Comparison of ENCODE assay signal across 18 cellular contexts in genomic region chr20:4060856-4061440, GRCh38. TPM values are rescaled to one million over a fixed set of nuclear protein-coding genes. Genes with fewer than 3 reads are reported as not detected.
DNase-seq lines count a peak whose midpoint lies in the region; ATAC-seq and TF ChIP-seq lines count a peak whose summit lies in the region.
"Had no signal": no experiment of that assay in that cellular context is flagged by ENCODE, and none has a peak within 500 bp of the region (broad histone marks: within the 10 kb centered on the region; RNA-seq: fewer than 3 reads in every experiment).

No MANE protein-coding gene starts in this region.

- no peak overlapping the region for H3K4me3 Mint-ChIP-seq in mesothelial cell of epicardium
- H3K4me3 Mint-ChIP-seq: activated naive CD8-positive, alpha-beta T cell; immature natural killer cell; natural killer cell treated with Interleukin-12 subunit alpha and Interleukin-12 subunit beta and Interleukin-15 and Interleukin-18, amount 100 ng/mL, for 72 hours; stimulated activated naive CD8-positive, alpha-beta T cell treated with anti-CD3 and anti-CD28 coated beads, Interleukin-15, Interleukin-2, amounts not matched to agents 100 ng/mL and 50 ng/mL, for 24 hours had no signal

- no peaks in the 10 kb centered on the region for H3K9me3 Mint-ChIP-seq in mesothelial cell of epicardium
- H3K9me3 Mint-ChIP-seq: immature natural killer cell; natural killer cell treated with Interleukin-12 subunit alpha and Interleukin-12 subunit beta and Interleukin-15 and Interleukin-18, amount 100 ng/mL, for 72 hours; stimulated activated naive CD8-positive, alpha-beta T cell treated with anti-CD3 and anti-CD28 coated beads, Interleukin-15, Interleukin-2, amounts not matched to agents 100 ng/mL and 50 ng/mL, for 24 hours had no signal

- no peak overlapping the region for H4K91ac ChIP-seq in trophoblast cell (ENCODE audit: low read depth, low read length)

- no peak for TF ChIP-seq POLR2A in NB4 (IDR thresholded peaks at IDR 0.05; ENCODE audit: extremely low read depth, insufficient read length)

- peak; percentile 79 to 87 for DNase-seq in AML-193 (lab: John Stamatoyannopoulos, UW)
- DNase-seq in NB4 (ENCODE audit: low read depth) = peak; percentile 68
- DNase-seq in mesothelial cell of epicardium (ENCODE audit: low spot score in 2 of 2, unreplicated experiment in 2 of 2) = no peak
- no peak for DNase-seq in activated CD8-positive, alpha-beta memory T cell treated with anti-CD3 and anti-CD28 coated beads, Interleukin-2, amount 50 U/mL, for 48 hours
- DNase-seq in COLO829 (ENCODE audit: low spot score) = no peak
- DNase-seq in NCI-H1105 treated with DMSO at 0.1 percent for 48 hours (lab: John Stamatoyannopoulos, UW) = no peak
- no peak for DNase-seq in trophoblast cell
- DNase-seq: esophagus squamous epithelium, immature natural killer cell, IMR-90, NCI-H1092, NCI-H2107, NCI-H524 treated with DMSO at 0.1 percent for 48 hours had no signal

- H3K4me1 Mint-ChIP-seq in mesothelial cell of epicardium = peaks cover 49% of the 10 kb centered on the region
- H3K4me1 Mint-ChIP-seq: immature natural killer cell had no signal

- H3K4ac ChIP-seq in trophoblast cell (ENCODE audit: low read depth, low read length) = no peak overlapping the region

- no peak overlapping the region for H4K8ac ChIP-seq in trophoblast cell (ENCODE audit: low read depth, low read length)

- no peaks in the 10 kb centered on the region for H3K36me3 Mint-ChIP-seq in mesothelial cell of epicardium
- H3K36me3 Mint-ChIP-seq: immature natural killer cell; natural killer cell treated with Interleukin-12 subunit alpha and Interleukin-12 subunit beta and Interleukin-15 and Interleukin-18, amount 100 ng/mL, for 72 hours had no signal

- H3K4me1 ChIP-seq in trophoblast cell (ENCODE audit: control insufficient read depth in 1 of 2, insufficient read depth in 2 of 2, low read length in 2 of 2) = peaks cover 11 to 13% of the 10 kb centered on the region in 2 experiments

- WGBS in trophoblast cell (ENCODE audit: extremely low coverage, insufficient coverage, insufficient read length) = no CpG with 5 or more reads among the region's 4 CpGs

- no peak overlapping the region for H2BK5ac ChIP-seq in trophoblast cell (ENCODE audit: low read depth, low read length, poor library complexity)

- H3K14ac ChIP-seq in trophoblast cell (ENCODE audit: low read length) = no peak overlapping the region

- no peaks in the 10 kb centered on the region for H3K79me2 ChIP-seq in trophoblast cell (ENCODE audit: control insufficient read depth, insufficient read depth, low read length, poor library complexity)

- H3K79me1 ChIP-seq in trophoblast cell (ENCODE audit: low read length) = no peaks in the 10 kb centered on the region

- H3K4me2 ChIP-seq in trophoblast cell (ENCODE audit: low read length) = no peak overlapping the region

- no peak overlapping the region for H3K23ac ChIP-seq in trophoblast cell (ENCODE audit: low read length)

- H3K36me3 ChIP-seq in trophoblast cell (ENCODE audit: control insufficient read depth in 1 of 2, insufficient read depth in 2 of 2, low read length in 2 of 2) = no peaks in the 10 kb centered on the region
- H3K36me3 ChIP-seq: esophagus squamous epithelium had no signal

- peak; percentile 19 for ATAC-seq in GM19395 (IDR thresholded peaks at IDR 0.05; ENCODE audit: unreplicated experiment)

- no peak overlapping the region for H3K18ac ChIP-seq in trophoblast cell (ENCODE audit: low read length)

- H3K9me3 ChIP-seq in trophoblast cell (ENCODE audit: insufficient read depth, low read depth, low read length) = no peaks in the 10 kb centered on the region
- H3K9me3 ChIP-seq: esophagus squamous epithelium had no signal

- H3K4me3 ChIP-seq in NB4 (ENCODE audit: low read depth, low read length) (peak overlapping the region; percentile 7), trophoblast cell (ENCODE audit: low read depth, low read length) (no peak overlapping the region)
- H3K4me3 ChIP-seq: esophagus squamous epithelium, lung had no signal

- H2AK5ac ChIP-seq in trophoblast cell (ENCODE audit: low read length) = no peak overlapping the region

- peak overlapping the region; percentile 14 for H3K27ac Mint-ChIP-seq in mesothelial cell of epicardium
- H3K27ac Mint-ChIP-seq: activated naive CD8-positive, alpha-beta T cell; natural killer cell treated with Interleukin-12 subunit alpha and Interleukin-12 subunit beta and Interleukin-15 and Interleukin-18, amount 100 ng/mL, for 72 hours; stimulated activated naive CD8-positive, alpha-beta T cell treated with anti-CD3 and anti-CD28 coated beads, Interleukin-15, Interleukin-2, amounts not matched to agents 100 ng/mL and 50 ng/mL, for 24 hours had no signal

- TF ChIP-seq CTCF in NB4 (IDR thresholded peaks at IDR 0.05; ENCODE audit: low read depth, low read length) (no peak), mesothelial cell of epicardium (IDR thresholded peaks at IDR 0.05; ENCODE audit: unreplicated experiment) (no peak)

- no peak overlapping the region for H3K27ac ChIP-seq in trophoblast cell (ENCODE audit: low read depth, low read length)

- H3K27me3 Mint-ChIP-seq in mesothelial cell of epicardium (ENCODE audit: low read depth) = no peaks in the 10 kb centered on the region
- H3K27me3 Mint-ChIP-seq: activated naive CD8-positive, alpha-beta T cell; stimulated activated naive CD8-positive, alpha-beta T cell treated with anti-CD3 and anti-CD28 coated beads, Interleukin-15, Interleukin-2, amounts not matched to agents 100 ng/mL and 50 ng/mL, for 24 hours had no signal

- no peak overlapping the region for H3K9ac ChIP-seq in trophoblast cell (ENCODE audit: low read length)

- H4K12ac ChIP-seq in trophoblast cell (ENCODE audit: low read depth, low read length) = no peak overlapping the region

- no peak overlapping the region for H2AFZ ChIP-seq in trophoblast cell (ENCODE audit: insufficient read depth, low read length, poor library complexity)

- H3K27me3 ChIP-seq in trophoblast cell (ENCODE audit: insufficient read depth, low read length) = no peaks in the 10 kb centered on the region
- H3K27me3 ChIP-seq: esophagus squamous epithelium had no signal

- no peak overlapping the region for H2BK12ac ChIP-seq in trophoblast cell (ENCODE audit: low read length)

- no peak overlapping the region for H2BK120ac ChIP-seq in trophoblast cell (ENCODE audit: insufficient read depth, low read length, poor library complexity)

RNA-seq across cellular contexts. Expression of gene RNF24, which starts 45.6 kb away (rescaled TPM):
- 45.5 to 50.6 TPM (median 47.0 TPM) in 3 replicates for total RNA-seq in mesothelial cell of epicardium
- 8.4 and 8.8 TPM in 2 replicates for polyA plus RNA-seq in trophoblast cell (2013)

Comparison
In these comparisons a context has a peak if more than half of its experiments do, and no peak if none do; other contexts are left out.
1. DNase-seq: peak in AML-193 (2 of 2) and NB4 (single experiment); none in mesothelial cell of epicardium (0 of 2), activated CD8-positive, alpha-beta memory T cell treated with anti-CD3 and anti-CD28 coated beads, Interleukin-2, amount 50 U/mL, for 48 hours (single experiment), COLO829 (single experiment), NCI-H1105 treated with DMSO at 0.1 percent for 48 hours (single experiment) and trophoblast cell (0 of 2).